ENCODE assay signal across 8 cellular contexts in genomic region chr3:11846281-11847034, GRCh38. TPM values are rescaled to one million over a fixed set of nuclear protein-coding genes. Genes with fewer than 3 reads are reported as not detected.
DNase-seq lines count a peak whose midpoint lies in the region; TF ChIP-seq lines count a peak whose summit lies in the region.

A gene with protein sequence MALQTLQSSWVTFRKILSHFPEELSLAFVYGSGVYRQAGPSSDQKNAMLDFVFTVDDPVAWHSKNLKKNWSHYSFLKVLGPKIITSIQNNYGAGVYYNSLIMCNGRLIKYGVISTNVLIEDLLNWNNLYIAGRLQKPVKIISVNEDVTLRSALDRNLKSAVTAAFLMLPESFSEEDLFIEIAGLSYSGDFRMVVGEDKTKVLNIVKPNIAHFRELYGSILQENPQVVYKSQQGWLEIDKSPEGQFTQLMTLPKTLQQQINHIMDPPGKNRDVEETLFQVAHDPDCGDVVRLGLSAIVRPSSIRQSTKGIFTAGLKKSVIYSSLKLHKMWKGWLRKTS (minus strand): TSS chr3:11846885. CDS start chr3:11846636, 249 bp downstream.

- no peaks in the 10 kb centered on the region for H3K9me3 ChIP-seq in NT2/D1 (ENCODE audit: insufficient read depth, low read length)

- H3K36me3 ChIP-seq in NT2/D1 (ENCODE audit: insufficient read depth, insufficient read length, low read length): peaks cover 36% of the 10 kb centered on the region

- in situ Hi-C loops in Caki2 (cut with HindIII; ENCODE audit: low pct_unique_long_range_greater_than_20kb, low sequenced_read_pairs): no loop called here
- in situ Hi-C loops in endometrial microvascular endothelial cells (cut with HindIII; ENCODE audit: inconsistent ontology term, low pct_unique_long_range_greater_than_20kb, low sequenced_read_pairs): no loop called here

- peak; percentile 91 for TF ChIP-seq CTCF in GM20000 (IDR thresholded peaks at IDR 0.05; ENCODE audit: extremely low read depth, missing control alignments)
- TF ChIP-seq CTCF in mesothelial cell of epicardium (IDR thresholded peaks at IDR 0.05; ENCODE audit: unreplicated experiment): peak; percentile 35

- DNase-seq in Caki2 (ENCODE audit: low read depth): peak; percentile 70
- peak; percentile 88 for DNase-seq in GM20000 (ENCODE audit: low spot score)
- DNase-seq in HT-29 (ENCODE audit: low spot score): peak; percentile 84
- DNase-seq in NT2/D1 (ENCODE audit: low read depth, low spot score): peak; percentile 85
- peak; percentile 64 for DNase-seq in activated CD8-positive, alpha-beta memory T cell treated with anti-CD3 and anti-CD28 coated beads, Interleukin-2, amount 50 U/mL, for 1 hour (ENCODE audit: extremely low read depth)
- DNase-seq in mesothelial cell of epicardium (ENCODE audit: low spot score in 2 of 2, unreplicated experiment in 2 of 2): peak; percentile 68 to 82
- DNase-seq in stimulated activated CD8-positive, alpha-beta memory T cell treated with anti-CD3 and anti-CD28 coated beads, Interleukin-15, amount 100 ng/mL, for 48 hours (ENCODE audit: low read depth in 2 of 2): peak; percentile 86 to 90

- H3K36me3 Mint-ChIP-seq in mesothelial cell of epicardium: peaks cover 12% of the 10 kb centered on the region

- H3K4me1 Mint-ChIP-seq in mesothelial cell of epicardium: peaks cover 25% of the 10 kb centered on the region

- H3K27ac Mint-ChIP-seq in mesothelial cell of epicardium: peak within 1 kb of the TSS; percentile 95

- H3K9me3 Mint-ChIP-seq in mesothelial cell of epicardium: no peaks in the 10 kb centered on the region

- peak within 1 kb of the TSS; percentile 97 for H3K4me3 ChIP-seq in NT2/D1 (ENCODE audit: insufficient read length, low read depth)

- H3K4me1 ChIP-seq in NT2/D1 (ENCODE audit: insufficient read depth, insufficient read length): no peaks in the 10 kb centered on the region

- peaks cover 19% of the 10 kb centered on the region for H3K27me3 Mint-ChIP-seq in mesothelial cell of epicardium (ENCODE audit: low read depth)

- peaks cover 16% of the 10 kb centered on the region for H3K27me3 ChIP-seq in NT2/D1 (ENCODE audit: insufficient read depth, insufficient read length)

- peak within 1 kb of the TSS; percentile 98 for H3K4me3 Mint-ChIP-seq in mesothelial cell of epicardium

- peak within 1 kb of the TSS; percentile 98 for H3K9ac ChIP-seq in NT2/D1 (ENCODE audit: insufficient read length, low read depth)

RNA-seq across cellular contexts. Expression of the gene that starts here (rescaled TPM):
- 3.6 TPM in 1 of 2 replicates, not detected in the other for total RNA-seq in Caki2 (2014; rRNA removed; shearing (Covaris generic); ENCODE audit: low replicate concordance)
- total RNA-seq in HT-29 (2014; rRNA removed; shearing (Covaris generic)): 2.8 and 4.0 TPM in 2 replicates
- total RNA-seq in endometrial microvascular endothelial cells (ENCODE audit: inconsistent ontology term) (14.0 TPM), mesothelial cell of epicardium (27.4 to 30.9 TPM (median 27.7 TPM) in 3 replicates)

Comparison
In these comparisons a context has a peak if more than half of its experiments do, and no peak if none do; other contexts are left out.
1. Peak in every context shown above with its lines: DNase-seq and H3K4me3 ChIP-seq.